Comparison of ENCODE assay signal across 34 cellular contexts in genomic region chr7:142940968-142941535, GRCh38. TPM values are rescaled to one million over a fixed set of nuclear protein-coding genes. Genes with fewer than 3 reads are reported as not detected.
"Had no signal": no experiment of that assay in that cellular context is flagged by ENCODE, and none has a peak within 500 bp of the region (broad histone marks: within the 10 kb centered on the region; RNA-seq: fewer than 3 reads in every experiment).

No MANE protein-coding gene starts in this region.

- H3K4me3 ChIP-seq: adrenal gland, breast epithelium, esophagus muscularis mucosa, gastrocnemius medialis had no signal

- DNase-seq: activated CD4-positive, alpha-beta memory T cell treated with anti-CD3 and anti-CD28 coated beads for 36 hours; activated CD4-positive, alpha-beta T cell treated with anti-CD3 and anti-CD28 coated beads for 36 hours; activated CD4-positive, alpha-beta T cell treated with anti-CD3 and anti-CD28 coated beads, Interleukin-2, amount 10 ng/mL, durations not matched to agents 24 days and 14 days; activated CD4-positive, CD25-positive, alpha-beta regulatory T cell; activated CD4-positive, CD25-positive, alpha-beta regulatory T cell treated with anti-CD3 and anti-CD28 coated beads, Interleukin-2, amount 50 U/mL, for 72 hours; activated CD8-positive, alpha-beta memory T cell treated with anti-CD3 and anti-CD28 coated beads, Interleukin-2, amount 10 ng/mL, durations not matched to agents 7 days and 5 days; activated CD8-positive, alpha-beta memory T cell treated with anti-CD3 and anti-CD28 coated beads, Interleukin-2, amount 50 U/mL, for 4 hours; activated CD8-positive, alpha-beta T cell treated with anti-CD3 and anti-CD28 coated beads, Interleukin-2, amount 10 ng/mL, durations not matched to agents 7 days and 5 days; activated effector memory CD4-positive, alpha-beta T cell treated with anti-CD3 and anti-CD28 coated beads, Interleukin-2, amount 50 U/mL, for 16 hours; activated naive CD4-positive, alpha-beta T cell treated with anti-CD3 and anti-CD28 coated beads for 36 hours; activated naive CD8-positive, alpha-beta T cell treated with anti-CD3 and anti-CD28 coated beads for 36 hours; activated naive CD8-positive, alpha-beta T cell treated with anti-CD3 and anti-CD28 coated beads, Interleukin-2, amount 50 U/mL, for 24 hours; activated T-cell treated with anti-CD3 and anti-CD28 coated beads, Interleukin-2, amount 50 U/mL, for 1 hour; activated T-cell treated with anti-CD3 and anti-CD28 coated beads, Interleukin-2, amount 50 U/mL, for 48 hours; adrenal gland; amygdala; aorta; cortex of kidney; effector CD8-positive, alpha-beta T cell; erythroblast; foreskin keratinocyte; gastrocnemius medialis; glutamatergic neuron; T-helper 2 cell had no signal

- H3K36me3 ChIP-seq: adrenal gland, breast epithelium, esophagus muscularis mucosa, gastrocnemius medialis had no signal

- H3K4me1 ChIP-seq: adrenal gland, breast epithelium, esophagus muscularis mucosa, foreskin keratinocyte, gastrocnemius medialis had no signal

- H3K9me3 ChIP-seq: adrenal gland, breast epithelium, esophagus muscularis mucosa, gastrocnemius medialis had no signal

- H3K27ac ChIP-seq: adrenal gland, breast epithelium, esophagus muscularis mucosa, foreskin keratinocyte, gastrocnemius medialis had no signal

- ATAC-seq: activated CD4-positive, alpha-beta T cell treated with anti-CD3 and anti-CD28 coated beads for 36 hours; activated CD8-positive, alpha-beta memory T cell treated with anti-CD3 and anti-CD28 coated beads, Interleukin-2, amount 10 ng/mL, durations not matched to agents 7 days and 5 days; activated CD8-positive, alpha-beta T cell treated with anti-CD3 and anti-CD28 coated beads, Interleukin-2, amount 10 ng/mL, durations not matched to agents 7 days and 5 days; activated naive CD8-positive, alpha-beta T cell treated with anti-CD3 and anti-CD28 coated beads, Interleukin-2, amount 50 U/mL, for 24 hours; foreskin keratinocyte; gastrocnemius medialis had no signal

- H3K27me3 ChIP-seq: adrenal gland, breast epithelium, esophagus muscularis mucosa, foreskin keratinocyte, gastrocnemius medialis had no signal

- FAIRE-seq: endometrium had no signal

RNA-seq across cellular contexts. Expression of gene LLCFC1, which starts 1.8 kb away (rescaled TPM):
- total RNA-seq: activated CD4-positive, alpha-beta memory T cell treated with anti-CD3 and anti-CD28 coated beads for 36 hours; activated CD4-positive, alpha-beta T cell treated with anti-CD3 and anti-CD28 coated beads for 36 hours; activated CD4-positive, alpha-beta T cell treated with anti-CD3 and anti-CD28 coated beads, Interleukin-2, amount 10 ng/mL, durations not matched to agents 24 days and 14 days; activated CD8-positive, alpha-beta memory T cell treated with anti-CD3 and anti-CD28 coated beads for 36 hours; activated CD8-positive, alpha-beta memory T cell treated with anti-CD3 and anti-CD28 coated beads, Interleukin-2, amount 10 ng/mL, durations not matched to agents 7 days and 5 days; activated CD8-positive, alpha-beta T cell treated with anti-CD3 and anti-CD28 coated beads, Interleukin-2, amount 10 ng/mL, durations not matched to agents 7 days and 5 days; activated naive CD4-positive, alpha-beta T cell treated with anti-CD3 and anti-CD28 coated beads for 36 hours; activated naive CD8-positive, alpha-beta T cell treated with anti-CD3 and anti-CD28 coated beads for 36 hours; activated T-helper 1 cell treated with anti-CD3 and anti-CD28 coated beads, Interleukin-12 subunit alpha, Interleukin-12 subunit beta, Interleukin-2, Interleukin-4 antibody, amounts not matched to agents 30 ng/mL and 10 ng/mL and 1 ng/mL, durations not matched to agents 14 hours and 24 hours and 36 hours; activated T-helper 2 cell treated with anti-CD3 and anti-CD28 coated beads, Interferon-gamma antibody, Interleukin-2, Interleukin-4, amounts not matched to agents 10 μg/mL and 5 μg/mL and 100 μg/mL, durations not matched to agents 14 hours and 24 hours and 36 hours; adrenal gland; aorta; breast epithelium; cardiac septum; cerebellum; dermis microvascular lymphatic vessel endothelial cell; esophagus muscularis mucosa; foreskin keratinocyte; gastrocnemius medialis; T-helper 1 cell treated with Interleukin-12 subunit alpha and Interleukin-12 subunit beta and Interleukin-4 antibody, amounts not matched to agents 30 ng/mL and 1 ng/mL, for 36 hours had no signal
- polyA plus RNA-seq: adrenal gland, aorta, foreskin keratinocyte had no signal

RNA-seq across cellular contexts. Expression of gene TRPV5, which starts 7.5 kb away (rescaled TPM):
- total RNA-seq: activated CD4-positive, alpha-beta memory T cell treated with anti-CD3 and anti-CD28 coated beads for 36 hours; activated CD4-positive, alpha-beta T cell treated with anti-CD3 and anti-CD28 coated beads for 36 hours; activated CD4-positive, alpha-beta T cell treated with anti-CD3 and anti-CD28 coated beads, Interleukin-2, amount 10 ng/mL, durations not matched to agents 24 days and 14 days; activated CD8-positive, alpha-beta memory T cell treated with anti-CD3 and anti-CD28 coated beads for 36 hours; activated CD8-positive, alpha-beta memory T cell treated with anti-CD3 and anti-CD28 coated beads, Interleukin-2, amount 10 ng/mL, durations not matched to agents 7 days and 5 days; activated CD8-positive, alpha-beta T cell treated with anti-CD3 and anti-CD28 coated beads, Interleukin-2, amount 10 ng/mL, durations not matched to agents 7 days and 5 days; activated naive CD4-positive, alpha-beta T cell treated with anti-CD3 and anti-CD28 coated beads for 36 hours; activated naive CD8-positive, alpha-beta T cell treated with anti-CD3 and anti-CD28 coated beads for 36 hours; activated T-helper 1 cell treated with anti-CD3 and anti-CD28 coated beads, Interleukin-12 subunit alpha, Interleukin-12 subunit beta, Interleukin-2, Interleukin-4 antibody, amounts not matched to agents 30 ng/mL and 10 ng/mL and 1 ng/mL, durations not matched to agents 14 hours and 24 hours and 36 hours; activated T-helper 2 cell treated with anti-CD3 and anti-CD28 coated beads, Interferon-gamma antibody, Interleukin-2, Interleukin-4, amounts not matched to agents 10 μg/mL and 5 μg/mL and 100 μg/mL, durations not matched to agents 14 hours and 24 hours and 36 hours; adrenal gland; aorta; cardiac septum; dermis microvascular lymphatic vessel endothelial cell; foreskin keratinocyte; gastrocnemius medialis; T-helper 1 cell treated with Interleukin-12 subunit alpha and Interleukin-12 subunit beta and Interleukin-4 antibody, amounts not matched to agents 30 ng/mL and 1 ng/mL, for 36 hours had no signal
- polyA plus RNA-seq: adrenal gland, aorta, foreskin keratinocyte had no signal

RNA-seq across cellular contexts. Expression of gene KEL, which starts 21.1 kb away (rescaled TPM):
- total RNA-seq: activated T-helper 1 cell treated with anti-CD3 and anti-CD28 coated beads, Interleukin-12 subunit alpha, Interleukin-12 subunit beta, Interleukin-2, Interleukin-4 antibody, amounts not matched to agents 30 ng/mL and 10 ng/mL and 1 ng/mL, durations not matched to agents 14 hours and 24 hours and 36 hours; foreskin keratinocyte; gastrocnemius medialis had no signal

RNA-seq across cellular contexts. Expression of gene TRPV6, which starts 55.5 kb away (rescaled TPM):
- total RNA-seq: activated CD4-positive, alpha-beta memory T cell treated with anti-CD3 and anti-CD28 coated beads for 36 hours; activated CD4-positive, alpha-beta T cell treated with anti-CD3 and anti-CD28 coated beads for 36 hours; activated CD4-positive, alpha-beta T cell treated with anti-CD3 and anti-CD28 coated beads, Interleukin-2, amount 10 ng/mL, durations not matched to agents 24 days and 14 days; activated CD8-positive, alpha-beta memory T cell treated with anti-CD3 and anti-CD28 coated beads for 36 hours; activated CD8-positive, alpha-beta memory T cell treated with anti-CD3 and anti-CD28 coated beads, Interleukin-2, amount 10 ng/mL, durations not matched to agents 7 days and 5 days; activated CD8-positive, alpha-beta T cell treated with anti-CD3 and anti-CD28 coated beads, Interleukin-2, amount 10 ng/mL, durations not matched to agents 7 days and 5 days; activated naive CD4-positive, alpha-beta T cell treated with anti-CD3 and anti-CD28 coated beads for 36 hours; activated naive CD8-positive, alpha-beta T cell treated with anti-CD3 and anti-CD28 coated beads for 36 hours; activated T-helper 1 cell treated with anti-CD3 and anti-CD28 coated beads, Interleukin-12 subunit alpha, Interleukin-12 subunit beta, Interleukin-2, Interleukin-4 antibody, amounts not matched to agents 30 ng/mL and 10 ng/mL and 1 ng/mL, durations not matched to agents 14 hours and 24 hours and 36 hours; activated T-helper 2 cell treated with anti-CD3 and anti-CD28 coated beads, Interferon-gamma antibody, Interleukin-2, Interleukin-4, amounts not matched to agents 10 μg/mL and 5 μg/mL and 100 μg/mL, durations not matched to agents 14 hours and 24 hours and 36 hours; cardiac septum; dermis microvascular lymphatic vessel endothelial cell; esophagus muscularis mucosa; gastrocnemius medialis; T-helper 1 cell treated with Interleukin-12 subunit alpha and Interleukin-12 subunit beta and Interleukin-4 antibody, amounts not matched to agents 30 ng/mL and 1 ng/mL, for 36 hours had no signal
